Comparison of ENCODE assay signal across 21 cellular contexts in the genomic region with DNA sequence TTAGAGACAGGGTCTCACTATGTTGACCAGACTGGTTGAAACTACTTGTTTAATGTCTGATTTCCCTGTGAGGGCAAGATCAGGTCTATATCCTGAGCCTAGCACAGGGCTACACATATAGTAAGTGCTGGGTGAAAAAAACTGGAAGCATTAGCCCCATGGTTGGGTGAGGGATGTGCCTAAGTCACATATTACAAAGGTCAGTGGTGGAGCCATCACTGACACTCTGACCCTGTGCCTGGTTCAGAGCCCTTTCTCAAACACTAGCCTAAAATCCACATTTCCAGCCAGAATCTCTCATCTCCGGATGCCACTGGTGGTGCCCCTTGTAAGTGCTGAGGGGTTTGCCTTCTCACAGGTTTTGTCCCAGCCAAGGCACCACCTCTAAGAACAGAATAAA. TPM values are rescaled to one million over a fixed set of nuclear protein-coding genes. Genes with fewer than 3 reads are reported as not detected.
DNase-seq lines count a peak whose midpoint lies in the region; ATAC-seq and TF ChIP-seq lines count a peak whose summit lies in the region.
"Had no signal": no experiment of that assay in that cellular context is flagged by ENCODE, and none has a peak within 500 bp of the region (broad histone marks: within the 10 kb centered on the region; RNA-seq: fewer than 3 reads in every experiment).

No MANE protein-coding gene starts in this region.

- peaks cover 64 to 94% (median 89%) of the 10 kb centered on the region in 4 donors for H3K4me1 ChIP-seq in upper lobe of left lung

- H3K4me3 ChIP-seq in upper lobe of left lung = no peak overlapping the region
- H3K4me3 ChIP-seq: coronary artery, heart right ventricle, lung, SK-N-MC, skin epidermis had no signal

- H3K4me3 Mint-ChIP-seq in activated naive CD8-positive, alpha-beta T cell = peak overlapping the region; percentile 24
- peak overlapping the region in 1 of 8 donors; percentile 12 for H3K4me3 Mint-ChIP-seq in naive B cell
- H3K4me3 Mint-ChIP-seq: brain, HFFc6 had no signal

- H3K27ac Mint-ChIP-seq in activated naive CD4-positive, alpha-beta T cell treated with anti-CD3 and anti-CD28 coated beads, Interleukin-2, amount 50 U/mL, for 72 hours = peak overlapping the region; percentile 1 to 56
- peak overlapping the region; percentile 90 for H3K27ac Mint-ChIP-seq in activated naive CD8-positive, alpha-beta T cell
- H3K27ac Mint-ChIP-seq in naive B cell = peak overlapping the region in 4 of 6 donors; percentile 36 to 95 (median 80)
- H3K27ac Mint-ChIP-seq: brain, HFFc6 had no signal

- H3K4me1 Mint-ChIP-seq in activated naive CD8-positive, alpha-beta T cell (ENCODE audit: low read depth) = peaks cover 92% of the 10 kb centered on the region
- peaks cover 58 to 96% (median 89%) of the 10 kb centered on the region in 3 donors for H3K4me1 Mint-ChIP-seq in naive B cell

- H3K27ac ChIP-seq in upper lobe of left lung = peak overlapping the region in 3 of 4 donors; percentile 60 to 71 (median 69)
- H3K27ac ChIP-seq: SK-N-MC had no signal

- H3K27me3 Mint-ChIP-seq in activated naive CD8-positive, alpha-beta T cell = no peaks in the 10 kb centered on the region
- no peaks in the 10 kb centered on the region for H3K27me3 Mint-ChIP-seq in naive B cell
- H3K27me3 Mint-ChIP-seq: brain had no signal

- 100% methylated on average over 1 of the region's 1 CpG; no CpG with 5 or more reads in 1 of the 2 donors for WGBS in upper lobe of left lung, 2 donors

- no peak for TF ChIP-seq POLR2A in upper lobe of left lung (IDR thresholded peaks at IDR 0.05)

- peaks cover 0 to 24% (median 5%) of the 10 kb centered on the region in 4 donors for H3K36me3 ChIP-seq in upper lobe of left lung

- no peak for TF ChIP-seq EP300 in upper lobe of left lung (IDR thresholded peaks at IDR 0.05)

- no peak for DNase-seq in activated naive CD4-positive, alpha-beta T cell treated with anti-CD3 and anti-CD28 coated beads, Interleukin-2, amount 50 U/mL, for 72 hours (ENCODE audit: low spot score in 2 of 2)
- no peak for DNase-seq in activated naive CD4-positive, alpha-beta T cell treated with anti-CD3 and anti-CD28 coated beads, Interleukin-2, amount 50 U/mL, for 16 hours
- DNase-seq in naive B cell (no peak), upper lobe of left lung (no peak), A172 (ENCODE audit: low spot score) (no peak)
- DNase-seq: DMS79 treated with DMSO at 0.1 percent for 48 hours; heart right ventricle; HFFc6; KG1; NCI-H2029 treated with DMSO at 0.1 percent for 48 hours; stimulated activated CD4-positive, alpha-beta T cell treated with anti-CD3 and anti-CD28 coated beads, Interleukin-4, amount 100 ng/mL, for 1 hour had no signal

- ATAC-seq in activated naive CD4-positive, alpha-beta T cell treated with anti-CD3 and anti-CD28 coated beads, Interleukin-2, amount 50 U/mL, for 72 hours = no peak
- ATAC-seq in naive B cell (ENCODE audit: low read depth in 2 of 2) (no peak), upper lobe of left lung (ENCODE audit: low FRiP score in 2 of 2) (no peak), HG03196 (IDR thresholded peaks at IDR 0.05; ENCODE audit: unreplicated experiment) (no peak), GM19452 (IDR thresholded peaks at IDR 0.05; ENCODE audit: unreplicated experiment) (no peak)
- ATAC-seq: heart right ventricle had no signal

- H3K9me3 ChIP-seq in upper lobe of left lung = no peaks in the 10 kb centered on the region
- H3K9me3 ChIP-seq: heart right ventricle had no signal

- peaks cover 0 to 28% of the 10 kb centered on the region in 2 donors for H3K36me3 Mint-ChIP-seq in activated naive CD4-positive, alpha-beta T cell treated with anti-CD3 and anti-CD28 coated beads, Interleukin-2, amount 50 U/mL, for 72 hours
- peaks cover 2% of the 10 kb centered on the region for H3K36me3 Mint-ChIP-seq in activated naive CD8-positive, alpha-beta T cell
- H3K36me3 Mint-ChIP-seq in naive B cell = peaks cover 7 to 9% of the 10 kb centered on the region in 2 donors

- peaks cover 0 to 4% of the 10 kb centered on the region in 2 donors for H3K9me3 Mint-ChIP-seq in activated naive CD4-positive, alpha-beta T cell treated with anti-CD3 and anti-CD28 coated beads, Interleukin-2, amount 50 U/mL, for 72 hours
- no peaks in the 10 kb centered on the region for H3K9me3 Mint-ChIP-seq in activated naive CD8-positive, alpha-beta T cell (ENCODE audit: low read depth)
- H3K9me3 Mint-ChIP-seq in naive B cell = no peaks in the 10 kb centered on the region
- H3K9me3 Mint-ChIP-seq: brain, HFFc6 had no signal

- H3K27me3 ChIP-seq in upper lobe of left lung = no peaks in the 10 kb centered on the region
- H3K27me3 ChIP-seq: heart right ventricle had no signal

- TF ChIP-seq CTCF in upper lobe of left lung (IDR thresholded peaks at IDR 0.05) = no peak

RNA-seq across cellular contexts. Expression of gene TBC1D10A, which starts 9.0 kb away (rescaled TPM):
- total RNA-seq in activated naive CD4-positive, alpha-beta T cell treated with anti-CD3 and anti-CD28 coated beads, Interleukin-2, amount 50 U/mL, for 72 hours = 10 to 100 TPM; 27.2 to 36.9 TPM
- polyA plus RNA-seq in naive B cell (ENCODE audit: low read depth in 6 of 6) = 10 to 100 TPM; 39.9 to 54.0 (median 40.7) TPM
- total RNA-seq in upper lobe of left lung = 10 to 100 TPM; 22.6 to 61.0 (median 36.2) TPM
- 12.1 and 17.0 TPM in 2 replicates for total RNA-seq in A172 (2014; rRNA removed; shearing (Covaris generic))

RNA-seq across cellular contexts. Expression of gene CASTOR1, which starts 28.5 kb away (rescaled TPM):
- 1 to 10 TPM; 6.3 to 7.5 TPM for total RNA-seq in activated naive CD4-positive, alpha-beta T cell treated with anti-CD3 and anti-CD28 coated beads, Interleukin-2, amount 50 U/mL, for 72 hours
- polyA plus RNA-seq in naive B cell (ENCODE audit: low read depth in 6 of 6) = 10 to 100 TPM in 5 of 6 donors, not detected in 1; 11.0 to 18.5 (median 14.7) TPM
- 10 to 100 TPM in 4 of 6 donors, 1 to 10 TPM in 2; 7.0 to 31.5 (median 22.1) TPM for total RNA-seq in upper lobe of left lung
- total RNA-seq in A172 (2014; rRNA removed; shearing (Covaris generic)) = 12.8 and 20.8 TPM in 2 replicates

RNA-seq across cellular contexts. Expression of gene SF3A1, which starts 38.9 kb away (rescaled TPM):
- total RNA-seq in activated naive CD4-positive, alpha-beta T cell treated with anti-CD3 and anti-CD28 coated beads, Interleukin-2, amount 50 U/mL, for 72 hours = 100 to 1,000 TPM; 229 to 281 TPM
- polyA plus RNA-seq in naive B cell (ENCODE audit: low read depth in 6 of 6) = 100 to 1,000 TPM in 1 of 6 donors, 10 to 100 TPM in 5; 34.1 to 110 (median 80.3) TPM
- total RNA-seq in upper lobe of left lung = 100 to 1,000 TPM in 4 of 6 donors, 10 to 100 TPM in 2; 89.1 to 204 (median 138) TPM
- 25.1 and 39.8 TPM in 2 replicates for total RNA-seq in A172 (2014; rRNA removed; shearing (Covaris generic))

RNA-seq across cellular contexts. Expression of gene CCDC157, which starts 39.0 kb away (rescaled TPM):
- total RNA-seq in activated naive CD4-positive, alpha-beta T cell treated with anti-CD3 and anti-CD28 coated beads, Interleukin-2, amount 50 U/mL, for 72 hours = 1 to 10 TPM in 1 of 2 donors, not detected in 1; 2.9 TPM
- polyA plus RNA-seq in naive B cell (ENCODE audit: low read depth in 6 of 6) = 1 to 10 TPM in 3 of 6 donors, under 1 TPM in 2, not detected in 1; 0.47 to 2.6 (median 1.6) TPM
- 10 to 100 TPM in 2 of 6 donors, 1 to 10 TPM in 4; 3.3 to 16.8 (median 7.9) TPM for total RNA-seq in upper lobe of left lung
- 1.1 and 1.2 TPM in 2 replicates for total RNA-seq in A172 (2014; rRNA removed; shearing (Covaris generic))

RNA-seq across cellular contexts. Expression of gene OSM, which starts 51.1 kb away (rescaled TPM):
- 10 to 100 TPM; 16.1 to 40.4 TPM for total RNA-seq in activated naive CD4-positive, alpha-beta T cell treated with anti-CD3 and anti-CD28 coated beads, Interleukin-2, amount 50 U/mL, for 72 hours
- polyA plus RNA-seq in naive B cell (ENCODE audit: low read depth in 6 of 6) = 1 to 10 TPM in 5 of 6 donors, under 1 TPM in 1; 0.66 to 4.7 (median 1.3) TPM
- 10 to 100 TPM in 1 of 6 donors, 1 to 10 TPM in 4, under 1 TPM in 1; 0.98 to 11.7 (median 5.1) TPM for total RNA-seq in upper lobe of left lung
- total RNA-seq in A172 (2014; rRNA removed; shearing (Covaris generic)) = not detected in 2 replicates
- total RNA-seq: HFFc6, myocyte had no signal
- polyA plus RNA-seq: AG04450 had no signal

Comparison
In these comparisons a context has a peak if more than half of its experiments do, and no peak if none do; other contexts are left out.
1. H3K27ac Mint-ChIP-seq: peak in every context shown above with its lines; median percentile 90 in activated naive CD8-positive, alpha-beta T cell; 80 in naive B cell; 28 in activated naive CD4-positive, alpha-beta T cell treated with anti-CD3 and anti-CD28 coated beads, Interleukin-2, amount 50 U/mL, for 72 hours.